ENCODE assay signal across 8 cellular contexts in genomic region chr16:73066927-73067670, GRCh38. TPM values are rescaled to one million over a fixed set of nuclear protein-coding genes. Genes with fewer than 3 reads are reported as not detected.
DNase-seq lines count a peak whose midpoint lies in the region; ATAC-seq and TF ChIP-seq lines count a peak whose summit lies in the region.
"Had no signal": no experiment of that assay in that cellular context is flagged by ENCODE, and none has a peak within 500 bp of the region (broad histone marks: within the 10 kb centered on the region; RNA-seq: fewer than 3 reads in every experiment).

No MANE protein-coding gene starts in this region.

- DNase-seq in RWPE1 (ENCODE audit: low spot score) = no peak
- no peak for DNase-seq in epithelial cell of prostate (ENCODE audit: low read depth, low spot score)
- peak; percentile 56 to 60 for DNase-seq in thyroid gland
- DNase-seq in HuH-7.5 (ENCODE audit: low spot score) = no peak
- DNase-seq in occipital lobe (lab: John Stamatoyannopoulos, UW) = no peak
- DNase-seq: NCI-H446 had no signal

- intact Hi-C loops in thyroid gland (cut with DNase I) = loop anchor here (10.0 kb wide), 1 partner anchor 108 kb away; no protein-coding TSS in a partner anchor

- 20 to 31% methylated on average over 21 of the region's 24 CpGs for WGBS in thyroid gland, 2 donors

- H3K27me3 ChIP-seq in muscle layer of colon (ENCODE audit: control insufficient read depth in 1 of 2, insufficient read depth in 2 of 2, low read length in 2 of 2) (no peaks in the 10 kb centered on the region), thyroid gland (no peaks in the 10 kb centered on the region)

- no peak for TF ChIP-seq POLR2A in thyroid gland (IDR thresholded peaks at IDR 0.05)

- CTCF ChIA-PET in RWPE1 (lab: Yijun Ruan, JAX) = no interaction called here

- H3K9me3 ChIP-seq in muscle layer of colon (ENCODE audit: low read length) (no peaks in the 10 kb centered on the region), thyroid gland (no peaks in the 10 kb centered on the region)

- peak overlapping the region; percentile 5 for H3K9ac ChIP-seq in muscle layer of colon (ENCODE audit: low read length)

- H3K36me3 ChIP-seq in muscle layer of colon (ENCODE audit: insufficient read depth, low read length) = no peaks in the 10 kb centered on the region
- no peaks in the 10 kb centered on the region for H3K36me3 ChIP-seq in thyroid gland

- peaks cover 49% of the 10 kb centered on the region for H3K4me1 ChIP-seq in muscle layer of colon (ENCODE audit: insufficient read depth, low read length)
- peaks cover 54 to 63% of the 10 kb centered on the region in 2 donors for H3K4me1 ChIP-seq in thyroid gland

- POLR2A ChIA-PET in RWPE1 (lab: Yijun Ruan, JAX; ENCODE audit: low non-redundant PET) = no interaction called here

- no peak for ATAC-seq in GM21723 (IDR thresholded peaks at IDR 0.05; ENCODE audit: unreplicated experiment)

- peak overlapping the region; percentile 33 to 35 for H3K4me3 ChIP-seq in muscle layer of colon (ENCODE audit: low read depth in 1 of 2, low read length in 2 of 2)
- H3K4me3 ChIP-seq in thyroid gland (replicated peaks in 1 of 3) = peak overlapping the region in 1 of 3 donors; percentile 10

- TF ChIP-seq CTCF in RWPE1 (conservative IDR thresholded peaks at IDR 0.05; ENCODE audit: low read depth) = no peak
- no peak for TF ChIP-seq CTCF in thyroid gland (IDR thresholded peaks at IDR 0.05)

- H3K27ac ChIP-seq in RWPE1 = peak overlapping the region; percentile 98
- H3K27ac ChIP-seq in epithelial cell of prostate = peak overlapping the region; percentile 100
- H3K27ac ChIP-seq in muscle layer of colon (ENCODE audit: low read depth, low read length) = peak overlapping the region; percentile 81
- peak overlapping the region; percentile 80 to 97 (median 92) for H3K27ac ChIP-seq in thyroid gland

RNA-seq across cellular contexts. Expression of gene ZFHX3, which starts 19.2 kb away (rescaled TPM):
- total RNA-seq in thyroid gland = 10 to 100 TPM; 27.4 to 92.9 (median 45.5) TPM
- total RNA-seq in occipital lobe = 2.3 TPM

Comparison
In these comparisons a context has a peak if more than half of its experiments do, and no peak if none do; other contexts are left out.
1. DNase-seq: peak in thyroid gland (2 of 2); none in RWPE1 (single experiment), epithelial cell of prostate (single experiment), HuH-7.5 (single experiment) and occipital lobe (single experiment).
2. Peak in every context shown above with its lines, with median percentiles within 50 percentile points of each other: H3K27ac ChIP-seq.